Comparison of ENCODE assay signal across 9 cellular contexts in the genomic region with DNA sequence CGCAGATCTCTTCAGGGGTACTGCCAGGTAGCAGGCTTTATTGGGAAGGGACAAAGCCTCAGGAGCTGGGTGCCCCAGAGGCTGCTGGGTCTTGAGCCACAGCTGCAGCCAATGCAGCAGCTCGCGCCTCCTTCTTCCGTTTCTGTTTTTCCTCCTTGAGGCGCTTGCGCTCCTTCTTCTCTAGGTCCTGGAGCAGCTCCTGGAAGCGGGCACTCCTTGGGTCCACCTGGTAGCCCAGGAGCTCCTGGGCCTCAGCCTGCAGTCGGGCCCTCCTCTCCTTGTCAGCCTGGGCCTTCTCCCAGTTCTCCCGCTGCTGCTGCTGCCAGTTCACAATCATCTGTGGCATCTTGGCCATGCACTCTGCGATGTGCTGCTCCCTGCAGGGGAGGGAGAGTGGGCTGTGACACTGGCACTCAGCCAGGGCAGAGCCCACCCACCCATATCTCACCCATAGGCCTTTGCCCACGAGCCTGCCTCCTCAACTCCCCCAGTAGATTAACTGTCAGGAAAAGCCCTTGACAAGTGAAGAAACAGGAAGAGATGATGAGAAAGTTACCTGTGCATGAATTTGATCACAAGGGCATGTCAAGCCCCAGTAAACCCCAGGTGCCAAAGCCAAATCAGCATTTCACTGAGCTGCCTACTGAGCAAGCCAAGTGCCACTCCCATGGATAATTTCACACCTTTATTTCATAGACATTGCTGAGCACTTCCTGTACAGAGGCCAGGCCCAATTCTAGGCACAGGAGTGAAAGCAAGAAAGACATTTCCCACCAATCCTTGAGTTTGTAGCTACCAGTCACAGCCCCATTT. TPM values are rescaled to one million over a fixed set of nuclear protein-coding genes. Genes with fewer than 3 reads are reported as not detected.
DNase-seq lines count a peak whose midpoint lies in the region; TF ChIP-seq lines count a peak whose summit lies in the region.
"Had no signal": no experiment of that assay in that cellular context is flagged by ENCODE, and none has a peak within 500 bp of the region (broad histone marks: within the 10 kb centered on the region; RNA-seq: fewer than 3 reads in every experiment).

No MANE protein-coding gene starts in this region.

- DNase-seq in D341Med (ENCODE audit: low spot score) (peak; percentile 46), posterior vena cava (ENCODE audit: low spot score) (peak; percentile 73), mucosa of gallbladder (ENCODE audit: low spot score) (no peak), NCI-H345 (lab: John Stamatoyannopoulos, UW) (no peak), NCI-H524 treated with DMSO at 0.1 percent for 48 hours (lab: John Stamatoyannopoulos, UW) (no peak)
- DNase-seq: stimulated activated naive CD4-positive, alpha-beta T cell had no signal

- peak overlapping the region; percentile 43 for H3K4me3 ChIP-seq in Loucy (ENCODE audit: low read length, poor library complexity, severe bottlenecking)

- peak overlapping the region; percentile 47 for H3K27ac ChIP-seq in cingulate gyrus (ENCODE audit: low read depth, low read length)

- peak overlapping the region; percentile 48 for H3K9ac ChIP-seq in Loucy (ENCODE audit: low read depth, low read length, poor library complexity, severe bottlenecking)

- H2AFZ ChIP-seq in Loucy (ENCODE audit: low read length), result no peak overlapping the region

- H3K36me3 ChIP-seq in Loucy (ENCODE audit: insufficient read depth, low read length), result peaks cover 19% of the 10 kb centered on the region; the same call in 1 of the 2 replicates

- H4K20me1 ChIP-seq in Loucy (ENCODE audit: insufficient read depth, low read length, poor library complexity, severe bottlenecking), result peaks cover 21% of the 10 kb centered on the region

- H3K9me2 ChIP-seq in Loucy (replicated peaks; ENCODE audit: low read depth, low read length), result no peaks in the 10 kb centered on the region

- H3K27me3 ChIP-seq in Loucy (ENCODE audit: insufficient read depth, low read length, poor library complexity, severe bottlenecking), result no peaks in the 10 kb centered on the region

- TF ChIP-seq CTCF in Loucy (conservative IDR thresholded peaks at IDR 0.05; ENCODE audit: low read length), result no peak

- peaks cover 69% of the 10 kb centered on the region for H3K79me2 ChIP-seq in Loucy (ENCODE audit: insufficient read depth, low read length)

- intact Hi-C loops in posterior vena cava (cut with DNase I), result no loop called here

- no peaks in the 10 kb centered on the region for H3K9me3 ChIP-seq in Loucy (ENCODE audit: insufficient read depth, low read depth, low read length)

- H3K4me1 ChIP-seq in Loucy (ENCODE audit: insufficient read depth, low read length, poor library complexity, severe bottlenecking), result peaks cover 23% of the 10 kb centered on the region

- H3F3A ChIP-seq in Loucy (ENCODE audit: low read depth), result peaks cover 3% of the 10 kb centered on the region; the same call in 1 of the 2 replicates

- H3K4me2 ChIP-seq in Loucy (ENCODE audit: low read depth, low read length, poor library complexity, severe bottlenecking), result peak overlapping the region; percentile 93

RNA-seq across cellular contexts. Expression of gene GADD45GIP1, which starts 2.7 kb away (rescaled TPM):
- total RNA-seq in posterior vena cava (10 to 100 TPM; 18.1 to 20.7 TPM), mucosa of gallbladder (17.6 TPM)

RNA-seq across cellular contexts. Expression of gene RAD23A, which starts 8.7 kb away (rescaled TPM):
- total RNA-seq in posterior vena cava (100 to 1,000 TPM in 1 of 2 donors, 10 to 100 TPM in 1; 90.9 to 124 TPM), mucosa of gallbladder (83.0 TPM)

RNA-seq across cellular contexts. Expression of gene DAND5, which starts 15.0 kb away (rescaled TPM):
- total RNA-seq in posterior vena cava, result not detected
- 0.26 TPM for total RNA-seq in mucosa of gallbladder
- total RNA-seq: activated CD8-positive, alpha-beta memory T cell treated with anti-CD3 and anti-CD28 coated beads for 36 hours had no signal

RNA-seq across cellular contexts. Expression of gene CALR, which starts 15.9 kb away (rescaled TPM):
- total RNA-seq in posterior vena cava, result 100 to 1,000 TPM; 629 to 855 TPM
- total RNA-seq in mucosa of gallbladder, result 1,099 TPM

RNA-seq across cellular contexts. Expression of gene FARSA, which starts 20.8 kb away (rescaled TPM):
- 10 to 100 TPM; 30.8 to 31.1 TPM for total RNA-seq in posterior vena cava
- 54.0 TPM for total RNA-seq in mucosa of gallbladder

Comparison
In these comparisons a context has a peak if more than half of its experiments do, and no peak if none do; other contexts are left out.
1. DNase-seq: peak in D341Med (single experiment) and posterior vena cava (single experiment); none in mucosa of gallbladder (single experiment), NCI-H345 (single experiment) and NCI-H524 treated with DMSO at 0.1 percent for 48 hours (single experiment).